12 cellular contexts compared by ENCODE assay signal in the genomic region with DNA sequence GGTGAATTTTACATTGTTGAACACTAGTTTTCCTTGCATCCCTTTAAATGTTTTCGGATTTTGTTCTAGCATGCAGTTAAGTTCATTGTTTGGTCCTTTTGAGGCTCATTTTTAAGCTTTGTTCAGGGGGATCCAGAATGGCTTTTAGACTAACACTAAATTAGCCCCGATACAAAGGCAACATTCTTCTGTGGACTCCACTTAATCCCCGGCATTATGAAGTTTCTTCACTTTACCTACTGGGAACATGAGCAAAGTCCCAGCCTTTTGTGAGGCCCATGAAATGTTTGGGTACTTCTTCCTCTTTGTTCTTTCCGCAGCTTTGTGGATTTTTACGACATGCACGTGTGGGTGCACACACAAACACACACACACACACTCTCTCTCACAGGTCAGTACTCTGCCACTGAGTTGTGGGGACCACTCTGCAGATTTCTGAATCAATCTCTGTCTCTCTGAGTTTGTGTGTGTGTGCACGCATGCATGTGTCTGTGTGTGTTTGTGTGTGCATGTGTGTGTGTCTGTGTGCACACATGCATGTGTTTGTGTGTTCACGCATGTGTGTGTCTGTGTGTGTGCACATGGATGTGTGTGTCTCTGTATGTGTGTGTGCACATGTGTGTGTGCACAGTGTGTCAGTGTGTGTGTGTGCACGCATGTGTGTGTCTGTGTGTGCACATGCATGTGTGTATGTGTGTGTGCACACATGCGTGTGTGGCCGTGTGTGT.
"Had no signal": no experiment of that assay in that cellular context is flagged by ENCODE, and none has a peak within 500 bp of the region (broad histone marks: within the 10 kb centered on the region; RNA-seq: fewer than 3 reads in every experiment).

No MANE protein-coding gene starts in this region.

- H3K4me3 ChIP-seq: body of pancreas, esophagus squamous epithelium, upper lobe of left lung had no signal

- H3K36me3 ChIP-seq: upper lobe of left lung had no signal

- H3K27me3 Mint-ChIP-seq: activated naive CD4-positive, alpha-beta T cell treated with anti-CD3 and anti-CD28 coated beads, Interleukin-2, amount 50 U/mL, for 24 hours had no signal

- H3K4me1 ChIP-seq: body of pancreas, esophagus squamous epithelium had no signal

- H3K27me3 ChIP-seq: upper lobe of left lung had no signal

- H3K27ac Mint-ChIP-seq: activated CD8-positive, alpha-beta T cell treated with anti-CD3 and anti-CD28 coated beads, Interleukin-2, amount 10 ng/mL, durations not matched to agents 7 days and 5 days; activated naive CD4-positive, alpha-beta T cell treated with anti-CD3 and anti-CD28 coated beads, Interleukin-2, amount 50 U/mL, for 24 hours; activated T-helper 2 cell treated with anti-CD3 and anti-CD28 coated beads, Interferon-gamma antibody, Interleukin-2, Interleukin-4, amounts not matched to agents 10 μg/mL and 5 μg/mL and 100 μg/mL, durations not matched to agents 14 hours and 24 hours and 36 hours; stimulated activated memory B cell treated with anti-CD40 and anti-IgM and Interleukin-4, amounts not matched to agents 10 μg/mL and 1 μg/mL and 100 μg/mL, for 72 hours had no signal

- H3K4me1 Mint-ChIP-seq: activated naive CD4-positive, alpha-beta T cell treated with anti-CD3 and anti-CD28 coated beads, Interleukin-2, amount 50 U/mL, for 24 hours; stimulated activated memory B cell treated with anti-CD40 and anti-IgM and Interleukin-4, amounts not matched to agents 10 μg/mL and 1 μg/mL and 100 μg/mL, for 72 hours had no signal

- ATAC-seq: activated CD8-positive, alpha-beta T cell treated with anti-CD3 and anti-CD28 coated beads, Interleukin-2, amount 10 ng/mL, durations not matched to agents 7 days and 5 days; body of pancreas; left ventricle myocardium superior; stimulated activated memory B cell treated with anti-CD40 and anti-IgM and Interleukin-4, amounts not matched to agents 10 μg/mL and 1 μg/mL and 100 μg/mL, for 72 hours had no signal

- H3K27ac ChIP-seq: body of pancreas, esophagus squamous epithelium, upper lobe of left lung had no signal

- H3K4me3 Mint-ChIP-seq: activated CD8-positive, alpha-beta T cell treated with anti-CD3 and anti-CD28 coated beads, Interleukin-2, amount 10 ng/mL, durations not matched to agents 7 days and 5 days; activated naive CD4-positive, alpha-beta T cell treated with anti-CD3 and anti-CD28 coated beads, Interleukin-2, amount 50 U/mL, for 24 hours; stimulated activated memory B cell treated with anti-CD40 and anti-IgM and Interleukin-4, amounts not matched to agents 10 μg/mL and 1 μg/mL and 100 μg/mL, for 72 hours had no signal

- H3K36me3 Mint-ChIP-seq: stimulated activated memory B cell treated with anti-CD40 and anti-IgM and Interleukin-4, amounts not matched to agents 10 μg/mL and 1 μg/mL and 100 μg/mL, for 72 hours had no signal

- H3K9me3 ChIP-seq: body of pancreas, upper lobe of left lung had no signal

- DNase-seq: activated CD4-positive, alpha-beta T cell treated with anti-CD3 and anti-CD28 coated beads for 1 hour; body of pancreas; esophagus squamous epithelium; foreskin fibroblast; left ventricle myocardium superior; mesendoderm; small intestine; upper lobe of left lung had no signal
